Comparison of ENCODE assay signal across 1 cellular context in the genomic region with DNA sequence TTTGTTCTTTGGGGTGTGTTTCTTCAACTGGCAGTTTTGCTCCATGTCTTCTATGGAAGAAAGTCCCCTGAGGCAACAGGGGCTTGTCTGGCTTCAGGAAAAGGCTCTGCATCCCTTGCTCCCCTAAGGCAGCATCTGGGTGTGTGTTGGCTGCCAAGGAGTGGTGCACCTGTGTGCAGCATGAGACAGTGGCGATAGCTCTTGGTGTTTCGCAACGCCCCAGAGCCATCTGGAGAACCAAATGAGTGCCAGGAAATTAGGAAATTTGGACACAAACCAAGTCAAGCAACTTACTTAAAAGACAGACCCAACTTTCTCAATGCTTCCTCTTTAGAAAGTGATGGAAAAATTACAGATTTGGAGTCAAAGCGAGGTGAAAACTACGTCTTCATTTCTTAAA.
TF ChIP-seq lines count a peak whose summit lies in the region.

No MANE protein-coding gene starts in this region.

TF ChIP-seq in SK-N-SH, 30 proteins besides CTCF, POLR2A, EP300 and RAD21 (continued from another document):
- TF ChIP-seq, protein P1, sequence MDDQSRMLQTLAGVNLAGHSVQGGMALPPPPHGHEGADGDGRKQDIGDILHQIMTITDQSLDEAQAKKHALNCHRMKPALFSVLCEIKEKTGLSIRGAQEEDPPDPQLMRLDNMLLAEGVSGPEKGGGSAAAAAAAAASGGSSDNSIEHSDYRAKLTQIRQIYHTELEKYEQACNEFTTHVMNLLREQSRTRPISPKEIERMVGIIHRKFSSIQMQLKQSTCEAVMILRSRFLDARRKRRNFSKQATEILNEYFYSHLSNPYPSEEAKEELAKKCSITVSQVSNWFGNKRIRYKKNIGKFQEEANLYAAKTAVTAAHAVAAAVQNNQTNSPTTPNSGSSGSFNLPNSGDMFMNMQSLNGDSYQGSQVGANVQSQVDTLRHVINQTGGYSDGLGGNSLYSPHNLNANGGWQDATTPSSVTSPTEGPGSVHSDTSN (IDR thresholded peaks at IDR 0.05): no peak
- TF ChIP-seq RFX5 (IDR thresholded peaks at IDR 0.05; ENCODE audit: low read length): no peak
- TF ChIP-seq TAF1 (IDR thresholded peaks at IDR 0.05; ENCODE audit: borderline replicate concordance, low read depth, low read length): no peak
